Comparison of ENCODE assay signal across 16 cellular contexts in genomic region chr5:127586811-127587210, GRCh38.
A peak's percentile ranks its signal among the peaks of the same experiment; 100 is the strongest.
DNase-seq lines count a peak whose midpoint lies in the region; ATAC-seq, FAIRE-seq and TF ChIP-seq lines count a peak whose summit lies in the region.
"Had no signal": no experiment of that assay in that cellular context is flagged by ENCODE, and none has a peak within 500 bp of the region (broad histone marks: within the 10 kb centered on the region; RNA-seq: fewer than 3 reads in every experiment).

No MANE protein-coding gene starts in this region.

- H3K4me3 ChIP-seq in upper lobe of right lung: no peak overlapping the region
- H3K4me3 ChIP-seq: BLaER1 had no signal

- H3K4me1 ChIP-seq in upper lobe of right lung: no peaks in the 10 kb centered on the region

- TF ChIP-seq CTCF in upper lobe of right lung (IDR thresholded peaks at IDR 0.05): no peak

- H3K27me3 ChIP-seq in upper lobe of right lung: no peaks in the 10 kb centered on the region
- H3K27me3 ChIP-seq: BLaER1 had no signal

- intact Hi-C loops in upper lobe of right lung (cut with DNase I): no loop called here

- FAIRE-seq in frontal cortex (lab: Jason Lieb, UNC): no peak

- DNase-seq in NCI-H2196 treated with DMSO at 0.1 percent for 48 hours (lab: John Stamatoyannopoulos, UW; ENCODE audit: unreplicated experiment) (no peak), frontal cortex (ENCODE audit: low spot score in 2 of 2) (no peak), NCI-H146 (lab: John Stamatoyannopoulos, UW) (no peak), upper lobe of right lung (no peak)
- DNase-seq: activated CD4-positive, alpha-beta T cell treated with anti-CD3 and anti-CD28 coated beads for 48 hours; cortex of kidney; foreskin fibroblast; left cardiac atrium; NCI-H748 treated with DMSO at 0.1 percent for 48 hours; SK-N-SH; stimulated activated CD4-positive, alpha-beta T cell treated with anti-CD3 and anti-CD28 coated beads, Interleukin-15, amount 100 ng/mL, for 24 hours had no signal

- ATAC-seq in GM18858 (IDR thresholded peaks at IDR 0.05; ENCODE audit: unreplicated experiment) (peak; percentile 29), GM21367 (IDR thresholded peaks at IDR 0.05; ENCODE audit: unreplicated experiment) (peak; percentile 39), HG02970 (IDR thresholded peaks at IDR 0.05; ENCODE audit: low FRiP score, unreplicated experiment) (peak; percentile 37), HG03571 (IDR thresholded peaks at IDR 0.05; ENCODE audit: unreplicated experiment) (peak; percentile 27), upper lobe of right lung (no peak)
- ATAC-seq: left cardiac atrium had no signal

- no peaks in the 10 kb centered on the region for H3K36me3 ChIP-seq in upper lobe of right lung
- H3K36me3 ChIP-seq: BLaER1 had no signal

- no peak overlapping the region for H3K27ac ChIP-seq in upper lobe of right lung
- H3K27ac ChIP-seq: BLaER1 had no signal

- H3K9me3 ChIP-seq in upper lobe of right lung: no peaks in the 10 kb centered on the region
- H3K9me3 ChIP-seq: BLaER1, SK-N-SH had no signal
